ENCODE assay signal across 18 cellular contexts in the genomic region with DNA sequence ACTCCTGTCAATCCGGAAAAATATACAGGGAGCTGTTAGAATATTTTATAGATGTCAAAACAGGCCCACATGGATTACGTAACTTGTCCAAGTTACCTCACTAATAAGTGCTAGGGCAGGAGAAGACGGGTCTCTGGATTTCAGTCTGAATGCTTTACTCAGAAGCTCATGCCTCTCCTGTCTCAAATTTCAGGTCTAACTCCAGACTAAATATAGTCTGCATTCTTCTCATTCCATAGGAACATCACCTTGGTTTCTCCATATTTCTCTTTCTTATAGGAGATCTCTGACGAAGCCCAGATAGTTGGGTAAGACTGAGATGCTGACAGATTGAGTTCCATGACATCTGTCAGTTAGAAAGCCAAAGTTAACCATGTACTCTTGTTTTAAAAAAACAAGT.
DNase-seq lines count a peak whose midpoint lies in the region; ATAC-seq, FAIRE-seq and TF ChIP-seq lines count a peak whose summit lies in the region.
"Had no signal": no experiment of that assay in that cellular context is flagged by ENCODE, and none has a peak within 500 bp of the region (broad histone marks: within the 10 kb centered on the region; RNA-seq: fewer than 3 reads in every experiment).

No MANE protein-coding gene starts in this region.

- no peak overlapping the region for H2AK5ac ChIP-seq in mesenchymal stem cell (ENCODE audit: low read length, severe bottlenecking)

- FAIRE-seq in bronchial epithelial cell (lab: Jason Lieb, UNC), result no peak
- FAIRE-seq: pancreas, TTC549 had no signal

- no peaks in the 10 kb centered on the region for H3K27me3 Mint-ChIP-seq in stimulated activated naive B cell treated with anti-CD40 and anti-IgM and Interleukin-4, amounts not matched to agents 10 μg/mL and 1 μg/mL and 100 μg/mL, for 72 hours
- H3K27me3 Mint-ChIP-seq: stimulated activated memory B cell treated with anti-CD40 and anti-IgM and Interleukin-4, amounts not matched to agents 10 μg/mL and 1 μg/mL and 100 μg/mL, for 72 hours had no signal

- no peak overlapping the region for H4K8ac ChIP-seq in mesenchymal stem cell (ENCODE audit: low read length)

- H3K36me3 ChIP-seq in bronchial epithelial cell (ENCODE audit: control insufficient read depth, insufficient read depth, low read length), result no peaks in the 10 kb centered on the region
- no peaks in the 10 kb centered on the region for H3K36me3 ChIP-seq in mesenchymal stem cell (ENCODE audit: control insufficient read depth in 1 of 2, insufficient read depth in 2 of 2, low read depth in 1 of 2, low read length in 2 of 2)
- H3K36me3 ChIP-seq: heart right ventricle, lower lobe of right lung, pancreas had no signal

- peak overlapping the region; percentile 82 for H3K27ac ChIP-seq in mesenchymal stem cell (ENCODE audit: low read length, poor library complexity, severe bottlenecking)
- H3K27ac ChIP-seq: heart right ventricle, lower lobe of right lung, pancreas had no signal

- H3K27me3 ChIP-seq in bronchial epithelial cell (ENCODE audit: control insufficient read depth, insufficient read depth, low read length) (no peaks in the 10 kb centered on the region), mesenchymal stem cell (ENCODE audit: control insufficient read depth in 1 of 2, insufficient read depth in 1 of 2, low read length in 2 of 2) (no peaks in the 10 kb centered on the region)
- H3K27me3 ChIP-seq: heart right ventricle, pancreas had no signal

- H3K9me3 Mint-ChIP-seq in stimulated activated effector memory CD8-positive, alpha-beta T cell treated with anti-CD3 and anti-CD28 coated beads, Interleukin-12 subunit alpha, Interleukin-12 subunit beta, amount 100 ng/mL, for 72 hours, result no peaks in the 10 kb centered on the region
- no peaks in the 10 kb centered on the region for H3K9me3 Mint-ChIP-seq in stimulated activated naive B cell treated with anti-CD40 and anti-IgM and Interleukin-4, amounts not matched to agents 10 μg/mL and 1 μg/mL and 100 μg/mL, for 72 hours
- H3K9me3 Mint-ChIP-seq: activated naive CD4-positive, alpha-beta T cell treated with anti-CD3 and anti-CD28 coated beads, Interleukin-2, amount 50 U/mL, for 72 hours had no signal

- no peak for ATAC-seq in GM18502 (IDR thresholded peaks at IDR 0.05; ENCODE audit: poor library complexity, unreplicated experiment)
- ATAC-seq in stimulated activated effector memory CD8-positive, alpha-beta T cell treated with anti-CD3 and anti-CD28 coated beads, Interleukin-12 subunit alpha, Interleukin-12 subunit beta, amount 100 ng/mL, for 72 hours, result no peak
- ATAC-seq in stimulated activated naive B cell treated with anti-CD40 and anti-IgM and Interleukin-4, amounts not matched to agents 10 μg/mL and 1 μg/mL and 100 μg/mL, for 72 hours (replicated peaks), result no peak
- ATAC-seq: activated naive CD4-positive, alpha-beta T cell treated with anti-CD3 and anti-CD28 coated beads, Interleukin-2, amount 50 U/mL, for 72 hours; heart right ventricle; lower lobe of right lung; pancreas; stimulated activated memory B cell treated with anti-CD40 and anti-IgM and Interleukin-4, amounts not matched to agents 10 μg/mL and 1 μg/mL and 100 μg/mL, for 72 hours had no signal

- H2BK120ac ChIP-seq in mesenchymal stem cell (ENCODE audit: low read depth, low read length), result no peak overlapping the region

- DNase-seq in AG09309 (ENCODE audit: low read depth) (peak; percentile 14), LHCN-M2 (ENCODE audit: low read depth) (peak; percentile 57), bronchial epithelial cell (ENCODE audit: low read depth) (peak; percentile 93), mesenchymal stem cell (peak; percentile 16), NCI-H524 (lab: John Stamatoyannopoulos, UW) (no peak)
- no peak for DNase-seq in stimulated activated effector memory CD8-positive, alpha-beta T cell treated with anti-CD3 and anti-CD28 coated beads, Interleukin-12 subunit alpha, Interleukin-12 subunit beta, amount 100 ng/mL, for 72 hours (ENCODE audit: low spot score in 2 of 2)
- DNase-seq in stimulated activated naive B cell treated with anti-CD40 and anti-IgM and Interleukin-4, amounts not matched to agents 10 μg/mL and 1 μg/mL and 100 μg/mL, for 72 hours, result no peak
- DNase-seq: heart right ventricle; Kasumi-1; lower lobe of right lung; NCI-H2227 treated with DMSO at 0.1 percent for 48 hours; pancreas; RPMI8226; stimulated activated CD4-positive, alpha-beta T cell treated with anti-CD3 and anti-CD28 coated beads, Interleukin-2, amount 100 ng/mL, for 24 hours had no signal

- TF ChIP-seq CTCF in AG09309 (IDR thresholded peaks at IDR 0.05; ENCODE audit: control insufficient read depth, insufficient read depth, low read depth, low read length, missing control alignments) (no peak), bronchial epithelial cell (IDR thresholded peaks at IDR 0.05; ENCODE audit: insufficient read depth, low read length, severe bottlenecking) (no peak)

- no peak overlapping the region for H3K18ac ChIP-seq in mesenchymal stem cell (ENCODE audit: low read depth in 1 of 2, low read length in 2 of 2)

- no peak overlapping the region for H3K9ac ChIP-seq in mesenchymal stem cell (ENCODE audit: low read length)

- H3K9me3 ChIP-seq in mesenchymal stem cell (ENCODE audit: control insufficient read depth, low read length), result no peaks in the 10 kb centered on the region
- H3K9me3 ChIP-seq: heart right ventricle, lower lobe of right lung, pancreas had no signal

- H2AFZ ChIP-seq in mesenchymal stem cell (ENCODE audit: low read depth, low read length), result no peak overlapping the region

- no peak overlapping the region for H3K23ac ChIP-seq in mesenchymal stem cell (ENCODE audit: low read length in 2 of 2)

- no peak overlapping the region for H3K4me3 Mint-ChIP-seq in stimulated activated effector memory CD8-positive, alpha-beta T cell treated with anti-CD3 and anti-CD28 coated beads, Interleukin-12 subunit alpha, Interleukin-12 subunit beta, amount 100 ng/mL, for 72 hours
- no peak overlapping the region for H3K4me3 Mint-ChIP-seq in stimulated activated naive B cell treated with anti-CD40 and anti-IgM and Interleukin-4, amounts not matched to agents 10 μg/mL and 1 μg/mL and 100 μg/mL, for 72 hours
- H3K4me3 Mint-ChIP-seq: stimulated activated memory B cell treated with anti-CD40 and anti-IgM and Interleukin-4, amounts not matched to agents 10 μg/mL and 1 μg/mL and 100 μg/mL, for 72 hours had no signal

- 60% methylated on average over 2 of the region's 4 CpGs for WGBS in mesenchymal stem cell

- no peaks in the 10 kb centered on the region for H3K79me1 ChIP-seq in mesenchymal stem cell (replicated peaks; ENCODE audit: low read length, poor library complexity, severe bottlenecking)

- H3K4me1 ChIP-seq in mesenchymal stem cell (ENCODE audit: control insufficient read depth, insufficient read depth, low read depth, low read length), result no peaks in the 10 kb centered on the region
- H3K4me1 ChIP-seq: lower lobe of right lung, pancreas had no signal

- no peak overlapping the region for H3K27ac Mint-ChIP-seq in stimulated activated effector memory CD8-positive, alpha-beta T cell treated with anti-CD3 and anti-CD28 coated beads, Interleukin-12 subunit alpha, Interleukin-12 subunit beta, amount 100 ng/mL, for 72 hours
- no peak overlapping the region for H3K27ac Mint-ChIP-seq in stimulated activated naive B cell treated with anti-CD40 and anti-IgM and Interleukin-4, amounts not matched to agents 10 μg/mL and 1 μg/mL and 100 μg/mL, for 72 hours
- H3K27ac Mint-ChIP-seq: activated naive CD4-positive, alpha-beta T cell treated with anti-CD3 and anti-CD28 coated beads, Interleukin-2, amount 50 U/mL, for 72 hours; stimulated activated memory B cell treated with anti-CD40 and anti-IgM and Interleukin-4, amounts not matched to agents 10 μg/mL and 1 μg/mL and 100 μg/mL, for 72 hours had no signal

- no peaks in the 10 kb centered on the region for H3K36me3 Mint-ChIP-seq in stimulated activated effector memory CD8-positive, alpha-beta T cell treated with anti-CD3 and anti-CD28 coated beads, Interleukin-12 subunit alpha, Interleukin-12 subunit beta, amount 100 ng/mL, for 72 hours
- H3K36me3 Mint-ChIP-seq in stimulated activated naive B cell treated with anti-CD40 and anti-IgM and Interleukin-4, amounts not matched to agents 10 μg/mL and 1 μg/mL and 100 μg/mL, for 72 hours, result peaks cover 10 to 18% of the 10 kb centered on the region in 2 donors
- H3K36me3 Mint-ChIP-seq: activated naive CD4-positive, alpha-beta T cell treated with anti-CD3 and anti-CD28 coated beads, Interleukin-2, amount 50 U/mL, for 72 hours had no signal

- H2BK5ac ChIP-seq in mesenchymal stem cell (ENCODE audit: low read depth, low read length, poor library complexity, severe bottlenecking), result peak overlapping the region; percentile 93

- H3K4ac ChIP-seq in mesenchymal stem cell (ENCODE audit: low read depth in 1 of 2, low read length in 2 of 2), result no peak overlapping the region

- no peak overlapping the region for H4K91ac ChIP-seq in mesenchymal stem cell (ENCODE audit: low read length)

- H2BK15ac ChIP-seq in mesenchymal stem cell (ENCODE audit: low read depth, poor library complexity, severe bottlenecking), result no peak overlapping the region

- H2BK12ac ChIP-seq in mesenchymal stem cell (ENCODE audit: low read length in 2 of 2), result no peak overlapping the region

- H3K4me2 ChIP-seq in mesenchymal stem cell (ENCODE audit: low read length, poor library complexity, severe bottlenecking), result no peak overlapping the region

- no peak overlapping the region for H3K14ac ChIP-seq in mesenchymal stem cell (ENCODE audit: low read length in 2 of 2)

- H3K4me1 Mint-ChIP-seq in stimulated activated effector memory CD8-positive, alpha-beta T cell treated with anti-CD3 and anti-CD28 coated beads, Interleukin-12 subunit alpha, Interleukin-12 subunit beta, amount 100 ng/mL, for 72 hours, result no peaks in the 10 kb centered on the region
- peaks cover 2 to 14% of the 10 kb centered on the region in 2 donors for H3K4me1 Mint-ChIP-seq in stimulated activated naive B cell treated with anti-CD40 and anti-IgM and Interleukin-4, amounts not matched to agents 10 μg/mL and 1 μg/mL and 100 μg/mL, for 72 hours
- H3K4me1 Mint-ChIP-seq: stimulated activated memory B cell treated with anti-CD40 and anti-IgM and Interleukin-4, amounts not matched to agents 10 μg/mL and 1 μg/mL and 100 μg/mL, for 72 hours had no signal

- no peak overlapping the region for H3K4me3 ChIP-seq in AG09309 (ENCODE audit: control insufficient read depth, low read depth, low read length)
- no peak overlapping the region for H3K4me3 ChIP-seq in bronchial epithelial cell (ENCODE audit: low read depth, low read length)
- no peak overlapping the region for H3K4me3 ChIP-seq in mesenchymal stem cell (ENCODE audit: insufficient read depth in 1 of 2, low read depth in 1 of 2, low read length in 2 of 2)
- H3K4me3 ChIP-seq: heart right ventricle, lower lobe of right lung, pancreas had no signal

Comparison
In these comparisons a context has a peak if more than half of its experiments do, and no peak if none do; other contexts are left out.
1. DNase-seq: peak in AG09309 (single experiment), LHCN-M2 (single experiment), bronchial epithelial cell (single experiment) and mesenchymal stem cell (single experiment); none in NCI-H524 (0 of 2), stimulated activated effector memory CD8-positive, alpha-beta T cell treated with anti-CD3 and anti-CD28 coated beads, Interleukin-12 subunit alpha, Interleukin-12 subunit beta, amount 100 ng/mL, for 72 hours (0 of 2) and stimulated activated naive B cell treated with anti-CD40 and anti-IgM and Interleukin-4, amounts not matched to agents 10 μg/mL and 1 μg/mL and 100 μg/mL, for 72 hours (single experiment).